20 cellular contexts compared by ENCODE assay signal in genomic region chr5:92634883-92635282, GRCh38.
DNase-seq lines count a peak whose midpoint lies in the region; ATAC-seq and TF ChIP-seq lines count a peak whose summit lies in the region.
"Had no signal": no experiment of that assay in that cellular context is flagged by ENCODE, and none has a peak within 500 bp of the region (broad histone marks: within the 10 kb centered on the region; RNA-seq: fewer than 3 reads in every experiment).

No MANE protein-coding gene starts in this region.

- intact Hi-C loops in Right ventricle myocardium inferior (cut with DNase I) = no loop called here

- H3K36me3 Mint-ChIP-seq in glutamatergic neuron (ENCODE audit: unreplicated experiment) = no peaks in the 10 kb centered on the region

- TF ChIP-seq CTCF in right atrium auricular region (IDR thresholded peaks at IDR 0.05) (no peak), glutamatergic neuron (IDR thresholded peaks at IDR 0.05; ENCODE audit: partially characterized antibody, unreplicated experiment) (no peak)

- ATAC-seq in Right ventricle myocardium inferior = no peak
- ATAC-seq: natural killer cell treated with Interleukin-12 subunit alpha and Interleukin-12 subunit beta and Interleukin-15 and Interleukin-18, amount 100 ng/mL, for 72 hours had no signal

- peak overlapping the region; percentile 95 for H3K27ac Mint-ChIP-seq in glutamatergic neuron (ENCODE audit: unreplicated experiment)
- H3K27ac Mint-ChIP-seq: B cell; natural killer cell treated with Interleukin-12 subunit alpha and Interleukin-12 subunit beta and Interleukin-15 and Interleukin-18, amount 100 ng/mL, for 72 hours had no signal

- no peaks in the 10 kb centered on the region for H3K9me3 Mint-ChIP-seq in glutamatergic neuron (ENCODE audit: unreplicated experiment)

- no peaks in the 10 kb centered on the region for H3K27me3 ChIP-seq in right atrium auricular region

- DNase-seq in Right ventricle myocardium inferior (ENCODE audit: missing footprints) (peak; percentile 45), right atrium auricular region (ENCODE audit: low spot score) (no peak), NCI-H510A (lab: John Stamatoyannopoulos, UW) (peak; percentile 16), glutamatergic neuron (no peak), RKO (ENCODE audit: low spot score) (no peak), HCEC 1CT (no peak), NCI-H187 treated with DMSO at 0.1 percent for 48 hours (lab: John Stamatoyannopoulos, UW) (no peak)
- DNase-seq in activated CD4-positive, alpha-beta T cell treated with anti-CD3 and anti-CD28 coated beads for 4 hours = no peak
- DNase-seq: 8988T; activated CD4-positive, alpha-beta T cell treated with anti-CD3 and anti-CD28 coated beads, Interleukin-2, amount 50 U/mL, for 4 hours; activated gamma-delta T cell; Calu3; dermis blood vessel endothelial cell; hypothalamus; NCI-H187; NK-92 treated with Interleukin-12 subunit alpha and Interleukin-12 subunit beta, amount 100 ng/mL, for 24 hours; stimulated activated CD4-positive, alpha-beta T cell treated with anti-CD3 and anti-CD28 coated beads, Interleukin-4, amount 100 ng/mL, for 24 hours; SW 1271 had no signal

- H3K4me3 Mint-ChIP-seq in glutamatergic neuron (ENCODE audit: unreplicated experiment) = no peak overlapping the region
- H3K4me3 Mint-ChIP-seq: B cell; natural killer cell treated with Interleukin-12 subunit alpha and Interleukin-12 subunit beta and Interleukin-15 and Interleukin-18, amount 100 ng/mL, for 72 hours had no signal

- no peaks in the 10 kb centered on the region for H3K9me3 ChIP-seq in right atrium auricular region

- H3K27ac ChIP-seq in right atrium auricular region = no peak overlapping the region

- peaks cover 13% of the 10 kb centered on the region for H3K4me1 Mint-ChIP-seq in glutamatergic neuron (ENCODE audit: low read depth, unreplicated experiment)
- H3K4me1 Mint-ChIP-seq: B cell had no signal

- no peak overlapping the region for H3K4me3 ChIP-seq in right atrium auricular region

- no peaks in the 10 kb centered on the region for H3K27me3 Mint-ChIP-seq in glutamatergic neuron (ENCODE audit: unreplicated experiment)
- H3K27me3 Mint-ChIP-seq: B cell; natural killer cell treated with Interleukin-12 subunit alpha and Interleukin-12 subunit beta and Interleukin-15 and Interleukin-18, amount 100 ng/mL, for 72 hours had no signal

- no peaks in the 10 kb centered on the region for H3K36me3 ChIP-seq in right atrium auricular region

- H3K4me1 ChIP-seq in right atrium auricular region = no peaks in the 10 kb centered on the region

Comparison
In these comparisons a context has a peak if more than half of its experiments do, and no peak if none do; other contexts are left out.
1. DNase-seq: peak in Right ventricle myocardium inferior (single experiment) and NCI-H510A (single experiment); none in right atrium auricular region (single experiment), glutamatergic neuron (single experiment), RKO (single experiment), HCEC 1CT (single experiment), NCI-H187 treated with DMSO at 0.1 percent for 48 hours (single experiment) and activated CD4-positive, alpha-beta T cell treated with anti-CD3 and anti-CD28 coated beads for 4 hours (0 of 2).